ENCODE assay signal across 16 cellular contexts in genomic region chr5:179916523-179916922, GRCh38.
"Had no signal": no experiment of that assay in that cellular context is flagged by ENCODE, and none has a peak within 500 bp of the region (broad histone marks: within the 10 kb centered on the region; RNA-seq: fewer than 3 reads in every experiment).

No MANE protein-coding gene starts in this region.

- H3K36me3 ChIP-seq: ascending aorta, breast epithelium, gastrocnemius medialis, heart left ventricle had no signal

- H3K4me2 ChIP-seq: smooth muscle cell had no signal

- H3K27me3 Mint-ChIP-seq: activated CD4-positive, alpha-beta T cell treated with anti-CD3 and anti-CD28 coated beads, Interleukin-2, amount 10 ng/mL, durations not matched to agents 7 days and 5 days had no signal

- ATAC-seq: effector memory CD8-positive, alpha-beta T cell; gastrocnemius medialis; heart left ventricle; right cardiac atrium; stimulated activated naive CD8-positive, alpha-beta T cell treated with anti-CD3 and anti-CD28 coated beads, Interleukin-15, amount 100 ng/mL, for 72 hours had no signal

- H3K9me3 Mint-ChIP-seq: activated CD4-positive, alpha-beta T cell treated with anti-CD3 and anti-CD28 coated beads, Interleukin-2, amount 10 ng/mL, durations not matched to agents 7 days and 5 days; activated naive CD4-positive, alpha-beta T cell treated with anti-CD3 and anti-CD28 coated beads for 36 hours; activated T-helper 1 cell treated with anti-CD3 and anti-CD28 coated beads, Interleukin-12 subunit alpha, Interleukin-12 subunit beta, Interleukin-2, Interleukin-4 antibody, amounts not matched to agents 30 ng/mL and 10 ng/mL and 1 ng/mL, durations not matched to agents 14 hours and 24 hours and 36 hours; effector memory CD8-positive, alpha-beta T cell; neural crest cell; stimulated activated naive CD8-positive, alpha-beta T cell treated with anti-CD3 and anti-CD28 coated beads, Interleukin-15, amount 100 ng/mL, for 72 hours had no signal

- H3K4me1 ChIP-seq: ascending aorta, breast epithelium had no signal

- DNase-seq: activated CD4-positive, alpha-beta T cell treated with anti-CD3 and anti-CD28 coated beads, Interleukin-2, amount 10 ng/mL, durations not matched to agents 7 days and 5 days; activated naive CD4-positive, alpha-beta T cell treated with anti-CD3 and anti-CD28 coated beads for 36 hours; cerebellar nuclear complex; dermis blood vessel endothelial cell; effector memory CD8-positive, alpha-beta T cell; gastrocnemius medialis; heart left ventricle; right cardiac atrium; stimulated activated naive CD8-positive, alpha-beta T cell treated with anti-CD3 and anti-CD28 coated beads, Interleukin-15, amount 100 ng/mL, for 72 hours; T-helper 2 cell had no signal

- H3K9me3 ChIP-seq: ascending aorta, breast epithelium, gastrocnemius medialis, heart left ventricle had no signal

- H3K27me3 ChIP-seq: ascending aorta, breast epithelium, gastrocnemius medialis, heart left ventricle had no signal

- H3K4me1 Mint-ChIP-seq: activated CD4-positive, alpha-beta T cell treated with anti-CD3 and anti-CD28 coated beads, Interleukin-2, amount 10 ng/mL, durations not matched to agents 7 days and 5 days; neural crest cell had no signal

- H3K4me3 ChIP-seq: ascending aorta, breast epithelium, gastrocnemius medialis, heart left ventricle, smooth muscle cell had no signal

- H3K27ac Mint-ChIP-seq: activated CD4-positive, alpha-beta T cell treated with anti-CD3 and anti-CD28 coated beads, Interleukin-2, amount 10 ng/mL, durations not matched to agents 7 days and 5 days; activated naive CD4-positive, alpha-beta T cell treated with anti-CD3 and anti-CD28 coated beads for 36 hours; activated T-helper 1 cell treated with anti-CD3 and anti-CD28 coated beads, Interleukin-12 subunit alpha, Interleukin-12 subunit beta, Interleukin-2, Interleukin-4 antibody, amounts not matched to agents 30 ng/mL and 10 ng/mL and 1 ng/mL, durations not matched to agents 14 hours and 24 hours and 36 hours; effector memory CD8-positive, alpha-beta T cell; stimulated activated naive CD8-positive, alpha-beta T cell treated with anti-CD3 and anti-CD28 coated beads, Interleukin-15, amount 100 ng/mL, for 72 hours had no signal

- H3K27ac ChIP-seq: ascending aorta, breast epithelium, epithelial cell of prostate, gastrocnemius medialis, heart left ventricle had no signal

- H3K4me3 Mint-ChIP-seq: activated CD4-positive, alpha-beta T cell treated with anti-CD3 and anti-CD28 coated beads, Interleukin-2, amount 10 ng/mL, durations not matched to agents 7 days and 5 days; activated naive CD4-positive, alpha-beta T cell treated with anti-CD3 and anti-CD28 coated beads for 36 hours; activated T-helper 1 cell treated with anti-CD3 and anti-CD28 coated beads, Interleukin-12 subunit alpha, Interleukin-12 subunit beta, Interleukin-2, Interleukin-4 antibody, amounts not matched to agents 30 ng/mL and 10 ng/mL and 1 ng/mL, durations not matched to agents 14 hours and 24 hours and 36 hours; effector memory CD8-positive, alpha-beta T cell; neural crest cell; stimulated activated naive CD8-positive, alpha-beta T cell treated with anti-CD3 and anti-CD28 coated beads, Interleukin-15, amount 100 ng/mL, for 72 hours had no signal
